ENCODE assay signal across 23 cellular contexts in genomic region chr17:71978435-71978834, GRCh38.
"Had no signal": no experiment of that assay in that cellular context is flagged by ENCODE, and none has a peak within 500 bp of the region (broad histone marks: within the 10 kb centered on the region; RNA-seq: fewer than 3 reads in every experiment).

No MANE protein-coding gene starts in this region.

- FAIRE-seq: colon, pancreas, small intestine had no signal

- H3K9me3 ChIP-seq: gastrocnemius medialis, pancreas, prostate gland, thoracic aorta had no signal

- DNase-seq: activated CD4-positive, alpha-beta T cell treated with anti-CD3 and anti-CD28 coated beads for 36 hours; activated CD4-positive, CD25-positive, alpha-beta regulatory T cell; activated CD8-positive, alpha-beta memory T cell treated with anti-CD3 and anti-CD28 coated beads, Interleukin-2, amount 10 ng/mL, durations not matched to agents 7 days and 5 days; activated CD8-positive, alpha-beta T cell treated with anti-CD3 and anti-CD28 coated beads, Interleukin-2, amount 10 ng/mL, durations not matched to agents 7 days and 5 days; activated naive CD8-positive, alpha-beta T cell treated with anti-CD3 and anti-CD28 coated beads, Interleukin-2, amount 50 U/mL, for 24 hours; activated T-cell treated with anti-CD3 and anti-CD28 coated beads, Interleukin-2, amount 50 U/mL, for 48 hours; amygdala; dermis blood vessel endothelial cell; effector CD4-positive, alpha-beta T cell; gastrocnemius medialis; islet precursor cell; left colon; naive thymus-derived CD4-positive, alpha-beta T cell; pancreas; retina; small intestine; stimulated activated CD4-positive, alpha-beta T cell treated with anti-CD3 and anti-CD28 coated beads, Interleukin-4, amount 100 ng/mL, for 24 hours had no signal

- H2AFZ ChIP-seq: hepatocyte had no signal

- H3K79me2 ChIP-seq: hepatocyte had no signal

- H3K4me1 ChIP-seq: pancreas, prostate gland had no signal

- H3K27ac ChIP-seq: gastrocnemius medialis, hepatocyte, pancreas, prostate gland, thoracic aorta had no signal

- H3K27me3 ChIP-seq: gastrocnemius medialis, hepatocyte, pancreas had no signal

- H3K4me3 ChIP-seq: gastrocnemius medialis, hepatocyte, pancreas, prostate gland, thoracic aorta had no signal

- ATAC-seq: activated CD4-positive, alpha-beta T cell treated with anti-CD3 and anti-CD28 coated beads for 36 hours; activated CD8-positive, alpha-beta memory T cell treated with anti-CD3 and anti-CD28 coated beads, Interleukin-2, amount 10 ng/mL, durations not matched to agents 7 days and 5 days; activated CD8-positive, alpha-beta T cell treated with anti-CD3 and anti-CD28 coated beads, Interleukin-2, amount 10 ng/mL, durations not matched to agents 7 days and 5 days; activated naive CD8-positive, alpha-beta T cell treated with anti-CD3 and anti-CD28 coated beads, Interleukin-2, amount 50 U/mL, for 24 hours; gastrocnemius medialis; left colon; naive thymus-derived CD4-positive, alpha-beta T cell; pancreas; sciatic nerve; stimulated activated effector memory CD8-positive, alpha-beta T cell treated with anti-CD3 and anti-CD28 coated beads, Interleukin-12 subunit alpha, Interleukin-12 subunit beta, amount 100 ng/mL, for 72 hours had no signal

- H3K4me2 ChIP-seq: hepatocyte had no signal

- H3K36me3 ChIP-seq: gastrocnemius medialis, pancreas, prostate gland, thoracic aorta had no signal
